Comparison of ENCODE assay signal across 30 cellular contexts in the genomic region with DNA sequence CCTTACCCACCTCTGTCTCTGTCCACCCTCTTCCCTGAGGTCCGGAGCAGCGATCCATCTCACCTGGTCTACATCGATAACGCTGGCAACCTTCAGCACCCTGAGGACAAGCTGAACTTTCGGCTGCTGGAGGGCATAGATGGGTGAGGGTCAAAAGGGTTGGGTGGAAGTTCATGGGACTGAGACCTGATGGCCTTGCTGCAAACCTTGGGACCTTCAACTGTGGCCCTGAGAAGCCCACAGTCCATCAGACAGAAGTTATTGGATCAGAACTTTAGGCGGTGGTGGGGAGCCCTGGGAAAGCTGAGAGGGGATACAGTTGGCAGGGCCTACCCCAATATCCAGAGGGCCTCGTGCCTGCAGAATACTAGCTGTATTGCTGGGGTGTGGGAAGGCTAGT.
"Had no signal": no experiment of that assay in that cellular context is flagged by ENCODE, and none has a peak within 500 bp of the region (broad histone marks: within the 10 kb centered on the region; RNA-seq: fewer than 3 reads in every experiment).

No MANE protein-coding gene starts in this region.

- H3K27ac ChIP-seq: ascending aorta, cardiac muscle cell, KMS-11, Peyer's patch, SJSA1 had no signal

- H3K4me2 ChIP-seq: KMS-11, SK-N-SH had no signal

- H3K36me3 ChIP-seq: cardiac muscle cell, Peyer's patch, SJSA1 had no signal

- H3K4me1 ChIP-seq: ascending aorta, Peyer's patch, SJSA1 had no signal

- H3K4me3 ChIP-seq: ascending aorta, cardiac muscle cell, Peyer's patch, SJSA1 had no signal

- H3K27me3 Mint-ChIP-seq: activated CD4-positive, alpha-beta memory T cell treated with anti-CD3 and anti-CD28 coated beads for 36 hours; activated CD4-positive, alpha-beta T cell treated with anti-CD3 and anti-CD28 coated beads, Interleukin-2, amount 10 ng/mL, durations not matched to agents 24 days and 14 days; activated naive CD4-positive, alpha-beta T cell treated with anti-CD3 and anti-CD28 coated beads, Interleukin-2, amount 50 U/mL, for 24 hours had no signal

- H3K27me3 ChIP-seq: ascending aorta, cardiac muscle cell, Peyer's patch, SJSA1 had no signal

- H3K4me3 Mint-ChIP-seq: activated CD4-positive, alpha-beta memory T cell treated with anti-CD3 and anti-CD28 coated beads for 36 hours; activated CD4-positive, alpha-beta T cell treated with anti-CD3 and anti-CD28 coated beads, Interleukin-2, amount 10 ng/mL, durations not matched to agents 24 days and 14 days; activated naive CD4-positive, alpha-beta T cell treated with anti-CD3 and anti-CD28 coated beads, Interleukin-2, amount 50 U/mL, for 24 hours; activated naive CD8-positive, alpha-beta T cell treated with anti-CD3 and anti-CD28 coated beads, Interleukin-2, amount 10 ng/mL, durations not matched to agents 7 days and 5 days; activated T-cell treated with anti-CD3 and anti-CD28 coated beads, Interleukin-2, amount 50 U/mL, for 72 hours; activated T-helper 17 cell treated with anti-CD3 and anti-CD28 coated beads, Interleukin-2, amount 50 U/mL, for 72 hours; T-helper 1 cell treated with Interleukin-12 subunit alpha and Interleukin-12 subunit beta and Interleukin-4 antibody, amounts not matched to agents 30 μg/mL and 1 μg/mL, for 36 hours; T-helper 2 cell treated with Interferon-gamma antibody and Interleukin-4, amounts not matched to agents 5 μg/mL and 100 μg/mL, for 36 hours had no signal

- H3K9me3 ChIP-seq: SJSA1, SK-N-SH had no signal

- ATAC-seq: activated T-cell treated with anti-CD3 and anti-CD28 coated beads, Interleukin-2, amount 50 U/mL, for 72 hours; activated T-helper 17 cell treated with anti-CD3 and anti-CD28 coated beads, Interleukin-2, amount 50 U/mL, for 72 hours; PC-3 had no signal

- H3K27ac Mint-ChIP-seq: activated CD4-positive, alpha-beta memory T cell treated with anti-CD3 and anti-CD28 coated beads for 36 hours; activated CD4-positive, alpha-beta T cell treated with anti-CD3 and anti-CD28 coated beads, Interleukin-2, amount 10 ng/mL, durations not matched to agents 24 days and 14 days; activated naive CD4-positive, alpha-beta T cell treated with anti-CD3 and anti-CD28 coated beads, Interleukin-2, amount 50 U/mL, for 24 hours; activated naive CD8-positive, alpha-beta T cell treated with anti-CD3 and anti-CD28 coated beads, Interleukin-2, amount 10 ng/mL, durations not matched to agents 7 days and 5 days; activated T-cell treated with anti-CD3 and anti-CD28 coated beads, Interleukin-2, amount 50 U/mL, for 72 hours; activated T-helper 17 cell treated with anti-CD3 and anti-CD28 coated beads, Interleukin-2, amount 50 U/mL, for 72 hours; T-helper 1 cell treated with Interleukin-12 subunit alpha and Interleukin-12 subunit beta and Interleukin-4 antibody, amounts not matched to agents 30 μg/mL and 1 μg/mL, for 36 hours; T-helper 2 cell treated with Interferon-gamma antibody and Interleukin-4, amounts not matched to agents 5 μg/mL and 100 μg/mL, for 36 hours had no signal

- DNase-seq: activated CD4-positive, alpha-beta memory T cell treated with anti-CD3 and anti-CD28 coated beads for 36 hours; activated CD4-positive, alpha-beta T cell treated with anti-CD3 and anti-CD28 coated beads, Interleukin-2, amount 10 ng/mL, durations not matched to agents 24 days and 14 days; activated gamma-delta T cell; activated naive CD4-positive, alpha-beta T cell treated with Interleukin-2 at 50 U/mL for 16 hours; activated naive CD8-positive, alpha-beta T cell treated with anti-CD3 and anti-CD28 coated beads, Interleukin-2, amount 10 ng/mL, durations not matched to agents 7 days and 5 days; activated T-cell treated with anti-CD3 and anti-CD28 coated beads, Interleukin-2, amount 50 U/mL, for 1 hour; activated T-cell treated with anti-CD3 and anti-CD28 coated beads, Interleukin-2, amount 50 U/mL, for 72 hours; amygdala; MM.1S; MV-4-11; NCI-H1092; NCI-H1436 treated with DMSO at 0.1 percent for 48 hours; NCI-H1694 treated with DMSO at 0.1 percent for 48 hours; NCI-H2029; NCI-H510A; NCI-H526; NCI-H748 treated with DMSO at 0.1 percent for 48 hours; NK-92 treated with Interleukin-12 subunit alpha and Interleukin-12 subunit beta, amount 100 ng/mL, for 24 hours; PC-3; Peyer's patch; SHP77 treated with DMSO at 0.1 percent for 48 hours; SK-N-SH had no signal

- H3K9ac ChIP-seq: KMS-11, SK-N-SH had no signal

- H3K36me3 Mint-ChIP-seq: activated naive CD8-positive, alpha-beta T cell treated with anti-CD3 and anti-CD28 coated beads, Interleukin-2, amount 10 ng/mL, durations not matched to agents 7 days and 5 days had no signal

- H3K4me1 Mint-ChIP-seq: activated CD4-positive, alpha-beta T cell treated with anti-CD3 and anti-CD28 coated beads, Interleukin-2, amount 10 ng/mL, durations not matched to agents 24 days and 14 days; activated T-helper 17 cell treated with anti-CD3 and anti-CD28 coated beads, Interleukin-2, amount 50 U/mL, for 72 hours had no signal
